Comparison of ENCODE assay signal across 14 cellular contexts in the genomic region with DNA sequence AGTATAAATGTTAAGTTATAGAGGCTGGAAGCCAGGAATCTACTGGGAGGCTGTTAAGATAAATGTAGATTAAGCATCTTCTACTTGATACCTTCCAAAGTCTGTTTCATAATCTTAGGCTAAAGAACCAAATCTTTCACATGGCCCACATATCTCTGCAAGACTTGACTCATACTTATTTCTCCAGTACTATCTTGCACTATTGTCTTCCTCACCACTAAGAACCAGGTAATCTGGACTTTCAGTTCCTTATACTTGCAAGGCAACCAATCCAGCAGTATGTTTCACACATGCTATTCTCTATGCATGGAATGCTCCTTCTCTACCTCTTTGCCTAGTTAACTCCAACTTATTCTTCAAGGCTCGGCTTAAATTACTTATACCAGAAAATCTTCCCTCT.
DNase-seq lines count a peak whose midpoint lies in the region; ATAC-seq and TF ChIP-seq lines count a peak whose summit lies in the region.
"Had no signal": no experiment of that assay in that cellular context is flagged by ENCODE, and none has a peak within 500 bp of the region (broad histone marks: within the 10 kb centered on the region; RNA-seq: fewer than 3 reads in every experiment).

No MANE protein-coding gene starts in this region.

- H3K4me3 ChIP-seq in fibroblast of pulmonary artery (replicated peaks; ENCODE audit: low read depth, low read length), result no peak overlapping the region
- H3K4me3 ChIP-seq: sigmoid colon, transverse colon had no signal

- peak; percentile 53 for ATAC-seq in GM18517 (IDR thresholded peaks at IDR 0.05; ENCODE audit: unreplicated experiment)
- ATAC-seq in HG02798 (IDR thresholded peaks at IDR 0.05; ENCODE audit: poor library complexity, unreplicated experiment), result peak; percentile 34
- ATAC-seq: natural killer cell had no signal

- no peak overlapping the region for H3K27ac Mint-ChIP-seq in activated CD4-positive, alpha-beta T cell treated with anti-CD3 and anti-CD28 coated beads, Interleukin-2, amount 10 ng/mL, durations not matched to agents 7 days and 5 days
- peak overlapping the region in 3 of 6 donors; percentile 12 to 21 (median 13) for H3K27ac Mint-ChIP-seq in immature natural killer cell
- H3K27ac Mint-ChIP-seq: activated T-helper 1 cell treated with anti-CD3 and anti-CD28 coated beads, Interleukin-12 subunit alpha, Interleukin-12 subunit beta, Interleukin-2, Interleukin-4 antibody, amounts not matched to agents 30 ng/mL and 10 ng/mL and 1 ng/mL, durations not matched to agents 14 hours and 24 hours and 36 hours had no signal

- no peaks in the 10 kb centered on the region for H3K27me3 Mint-ChIP-seq in activated CD4-positive, alpha-beta T cell treated with anti-CD3 and anti-CD28 coated beads, Interleukin-2, amount 10 ng/mL, durations not matched to agents 7 days and 5 days
- no peaks in the 10 kb centered on the region for H3K27me3 Mint-ChIP-seq in immature natural killer cell (ENCODE audit: low read depth in 3 of 3)

- peak; percentile 85 for DNase-seq in MV-4-11 (lab: John Stamatoyannopoulos, UW)
- peak; percentile 74 for DNase-seq in fibroblast of pulmonary artery (ENCODE audit: low read depth)
- DNase-seq in activated CD4-positive, alpha-beta T cell treated with anti-CD3 and anti-CD28 coated beads, Interleukin-2, amount 10 ng/mL, durations not matched to agents 7 days and 5 days, result no peak
- DNase-seq in effector CD4-positive, alpha-beta T cell, result no peak
- no peak for DNase-seq in immature natural killer cell
- DNase-seq in activated naive CD4-positive, alpha-beta T cell treated with anti-CD3 and anti-CD28 coated beads, Interleukin-2, amount 50 U/mL, for 16 hours, result no peak
- DNase-seq: activated CD4-positive, CD25-positive, alpha-beta regulatory T cell; natural killer cell; NCI-H2107; sigmoid colon; transverse colon had no signal

- TF ChIP-seq CTCF in fibroblast of pulmonary artery (IDR thresholded peaks at IDR 0.05; ENCODE audit: low read length, missing control alignments), result no peak

- peaks cover 65% of the 10 kb centered on the region for H3K4me1 Mint-ChIP-seq in activated CD4-positive, alpha-beta T cell treated with anti-CD3 and anti-CD28 coated beads, Interleukin-2, amount 10 ng/mL, durations not matched to agents 7 days and 5 days
- H3K4me1 Mint-ChIP-seq in immature natural killer cell, result peaks cover 31 to 45% of the 10 kb centered on the region in 2 donors

- no peak overlapping the region for H3K4me3 Mint-ChIP-seq in activated CD4-positive, alpha-beta T cell treated with anti-CD3 and anti-CD28 coated beads, Interleukin-2, amount 10 ng/mL, durations not matched to agents 7 days and 5 days
- H3K4me3 Mint-ChIP-seq in immature natural killer cell, result no peak overlapping the region
- H3K4me3 Mint-ChIP-seq: activated T-helper 1 cell treated with anti-CD3 and anti-CD28 coated beads, Interleukin-12 subunit alpha, Interleukin-12 subunit beta, Interleukin-2, Interleukin-4 antibody, amounts not matched to agents 30 ng/mL and 10 ng/mL and 1 ng/mL, durations not matched to agents 14 hours and 24 hours and 36 hours; natural killer cell had no signal

- H3K9me3 Mint-ChIP-seq in activated CD4-positive, alpha-beta T cell treated with anti-CD3 and anti-CD28 coated beads, Interleukin-2, amount 10 ng/mL, durations not matched to agents 7 days and 5 days, result peaks cover 12% of the 10 kb centered on the region
- no peaks in the 10 kb centered on the region for H3K9me3 Mint-ChIP-seq in immature natural killer cell
- H3K9me3 Mint-ChIP-seq: natural killer cell had no signal

- POLR2A ChIA-PET in activated CD4-positive, alpha-beta T cell treated with anti-CD3 and anti-CD28 coated beads, Interleukin-2, amount 10 ng/mL, durations not matched to agents 7 days and 5 days (lab: Charles Lee), result no interaction called here

- H3K36me3 Mint-ChIP-seq in activated CD4-positive, alpha-beta T cell treated with anti-CD3 and anti-CD28 coated beads, Interleukin-2, amount 10 ng/mL, durations not matched to agents 7 days and 5 days (ENCODE audit: low read depth), result peaks cover 32% of the 10 kb centered on the region
- H3K36me3 Mint-ChIP-seq in immature natural killer cell, result no peaks in the 10 kb centered on the region
- H3K36me3 Mint-ChIP-seq: natural killer cell had no signal

- CTCF ChIA-PET in activated CD4-positive, alpha-beta T cell treated with anti-CD3 and anti-CD28 coated beads, Interleukin-2, amount 10 ng/mL, durations not matched to agents 7 days and 5 days (lab: Charles Lee), result interaction anchor here (2.4 kb wide), 1 partner anchor 35 kb away, joined by 8 read pairs; no protein-coding TSS in a partner anchor

Comparison
In these comparisons a context has a peak if more than half of its experiments do, and no peak if none do; other contexts are left out.
1. DNase-seq: peak in MV-4-11 (single experiment) and fibroblast of pulmonary artery (single experiment); none in activated CD4-positive, alpha-beta T cell treated with anti-CD3 and anti-CD28 coated beads, Interleukin-2, amount 10 ng/mL, durations not matched to agents 7 days and 5 days (single experiment), effector CD4-positive, alpha-beta T cell (single experiment), immature natural killer cell (0 of 3) and activated naive CD4-positive, alpha-beta T cell treated with anti-CD3 and anti-CD28 coated beads, Interleukin-2, amount 50 U/mL, for 16 hours (single experiment).